Comparison of ENCODE assay signal across 20 cellular contexts in the genomic region with DNA sequence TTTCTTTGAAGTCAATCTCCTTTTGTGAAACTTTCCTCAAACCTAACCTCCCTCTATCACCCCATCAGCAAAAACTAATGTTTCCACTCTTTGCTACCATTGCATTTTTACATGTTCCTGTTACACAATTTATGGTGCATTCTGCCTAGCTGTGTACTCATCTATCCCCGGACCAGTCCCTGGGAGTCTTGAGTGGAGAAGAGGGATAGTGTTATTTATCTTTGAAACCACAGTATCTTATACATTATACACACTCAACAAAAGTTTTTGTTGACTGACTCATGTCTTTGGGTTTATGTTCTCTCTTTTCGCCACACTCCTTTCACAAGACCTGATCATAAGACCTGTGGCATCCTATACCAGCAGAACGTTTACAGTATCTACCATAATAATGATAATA. TPM values are rescaled to one million over a fixed set of nuclear protein-coding genes. Genes with fewer than 3 reads are reported as not detected.
DNase-seq lines count a peak whose midpoint lies in the region; ATAC-seq, FAIRE-seq and TF ChIP-seq lines count a peak whose summit lies in the region.
"Had no signal": no experiment of that assay in that cellular context is flagged by ENCODE, and none has a peak within 500 bp of the region (broad histone marks: within the 10 kb centered on the region; RNA-seq: fewer than 3 reads in every experiment).

No MANE protein-coding gene starts in this region.

- no peak overlapping the region for H3K4me3 Mint-ChIP-seq in activated CD4-positive, alpha-beta memory T cell treated with anti-CD3 and anti-CD28 coated beads for 36 hours
- no peak overlapping the region for H3K4me3 Mint-ChIP-seq in activated CD4-positive, alpha-beta memory T cell treated with anti-CD3 and anti-CD28 coated beads, Interleukin-2, amount 10 ng/mL, durations not matched to agents 7 days and 5 days
- H3K4me3 Mint-ChIP-seq in activated naive CD8-positive, alpha-beta T cell treated with anti-CD3 and anti-CD28 coated beads, Interleukin-2, amount 10 ng/mL, durations not matched to agents 7 days and 5 days, result no peak overlapping the region
- peak overlapping the region in 2 of 10 donors; percentile 4 to 26 for H3K4me3 Mint-ChIP-seq in naive thymus-derived CD8-positive, alpha-beta T cell
- H3K4me3 Mint-ChIP-seq: H9, neural crest cell had no signal

- H3K27ac Mint-ChIP-seq in activated CD4-positive, alpha-beta memory T cell treated with anti-CD3 and anti-CD28 coated beads for 36 hours, result peak overlapping the region; percentile 81
- H3K27ac Mint-ChIP-seq in activated CD4-positive, alpha-beta memory T cell treated with anti-CD3 and anti-CD28 coated beads, Interleukin-2, amount 10 ng/mL, durations not matched to agents 7 days and 5 days, result no peak overlapping the region
- H3K27ac Mint-ChIP-seq in activated naive CD8-positive, alpha-beta T cell treated with anti-CD3 and anti-CD28 coated beads, Interleukin-2, amount 10 ng/mL, durations not matched to agents 7 days and 5 days, result peak overlapping the region; percentile 30
- peak overlapping the region; percentile 8 to 83 (median 36) for H3K27ac Mint-ChIP-seq in naive thymus-derived CD8-positive, alpha-beta T cell
- H3K27ac Mint-ChIP-seq: H9 had no signal

- peaks cover 33% of the 10 kb centered on the region for H3K36me3 Mint-ChIP-seq in activated CD4-positive, alpha-beta memory T cell treated with anti-CD3 and anti-CD28 coated beads for 36 hours
- H3K36me3 Mint-ChIP-seq in activated CD4-positive, alpha-beta memory T cell treated with anti-CD3 and anti-CD28 coated beads, Interleukin-2, amount 10 ng/mL, durations not matched to agents 7 days and 5 days (ENCODE audit: low read depth), result peaks cover 58% of the 10 kb centered on the region
- H3K36me3 Mint-ChIP-seq in activated naive CD8-positive, alpha-beta T cell treated with anti-CD3 and anti-CD28 coated beads, Interleukin-2, amount 10 ng/mL, durations not matched to agents 7 days and 5 days, result peaks cover 36% of the 10 kb centered on the region
- peaks cover 0 to 27% (median 8%) of the 10 kb centered on the region in 3 donors for H3K36me3 Mint-ChIP-seq in naive thymus-derived CD8-positive, alpha-beta T cell

- no peak for ATAC-seq in activated naive CD8-positive, alpha-beta T cell treated with anti-CD3 and anti-CD28 coated beads, Interleukin-2, amount 10 ng/mL, durations not matched to agents 7 days and 5 days (ENCODE audit: low read depth)
- no peak for ATAC-seq in naive thymus-derived CD8-positive, alpha-beta T cell
- ATAC-seq in GM21717 (IDR thresholded peaks at IDR 0.05; ENCODE audit: unreplicated experiment), result no peak
- no peak for ATAC-seq in GM21619 (IDR thresholded peaks at IDR 0.05; ENCODE audit: unreplicated experiment)

- CTCF ChIA-PET in activated CD4-positive, alpha-beta memory T cell treated with anti-CD3 and anti-CD28 coated beads for 36 hours (lab: Charles Lee), result interaction anchor here (5.4 kb wide), 1 partner anchor 29 kb away, joined by 30 read pairs; no protein-coding TSS in a partner anchor
- CTCF ChIA-PET in activated CD4-positive, alpha-beta memory T cell treated with anti-CD3 and anti-CD28 coated beads, Interleukin-2, amount 10 ng/mL, durations not matched to agents 7 days and 5 days (lab: Charles Lee), result no interaction called here

- no peaks in the 10 kb centered on the region for H3K27me3 Mint-ChIP-seq in activated CD4-positive, alpha-beta memory T cell treated with anti-CD3 and anti-CD28 coated beads for 36 hours
- H3K27me3 Mint-ChIP-seq in activated CD4-positive, alpha-beta memory T cell treated with anti-CD3 and anti-CD28 coated beads, Interleukin-2, amount 10 ng/mL, durations not matched to agents 7 days and 5 days, result no peaks in the 10 kb centered on the region
- H3K27me3 Mint-ChIP-seq in activated naive CD8-positive, alpha-beta T cell treated with anti-CD3 and anti-CD28 coated beads, Interleukin-2, amount 10 ng/mL, durations not matched to agents 7 days and 5 days, result no peaks in the 10 kb centered on the region
- no peaks in the 10 kb centered on the region for H3K27me3 Mint-ChIP-seq in naive thymus-derived CD8-positive, alpha-beta T cell

- no peaks in the 10 kb centered on the region for H3K9me3 Mint-ChIP-seq in activated CD4-positive, alpha-beta memory T cell treated with anti-CD3 and anti-CD28 coated beads for 36 hours
- no peaks in the 10 kb centered on the region for H3K9me3 Mint-ChIP-seq in activated CD4-positive, alpha-beta memory T cell treated with anti-CD3 and anti-CD28 coated beads, Interleukin-2, amount 10 ng/mL, durations not matched to agents 7 days and 5 days
- H3K9me3 Mint-ChIP-seq in activated naive CD8-positive, alpha-beta T cell treated with anti-CD3 and anti-CD28 coated beads, Interleukin-2, amount 10 ng/mL, durations not matched to agents 7 days and 5 days, result no peaks in the 10 kb centered on the region
- no peaks in the 10 kb centered on the region for H3K9me3 Mint-ChIP-seq in naive thymus-derived CD8-positive, alpha-beta T cell
- H3K9me3 Mint-ChIP-seq: H9, neural crest cell had no signal

- no peak for FAIRE-seq in GM12891 (lab: Jason Lieb, UNC)
- FAIRE-seq: kidney had no signal

- no peak for DNase-seq in activated CD4-positive, alpha-beta memory T cell treated with anti-CD3 and anti-CD28 coated beads for 36 hours
- no peak for DNase-seq in activated CD4-positive, alpha-beta memory T cell treated with anti-CD3 and anti-CD28 coated beads, Interleukin-2, amount 10 ng/mL, durations not matched to agents 7 days and 5 days
- DNase-seq in GM12891 (ENCODE audit: insufficient read length, low spot score), result no peak
- no peak for DNase-seq in activated naive CD8-positive, alpha-beta T cell treated with anti-CD3 and anti-CD28 coated beads, Interleukin-2, amount 10 ng/mL, durations not matched to agents 7 days and 5 days
- DNase-seq in naive thymus-derived CD8-positive, alpha-beta T cell, result no peak
- no peak for DNase-seq in effector CD4-positive, alpha-beta T cell
- DNase-seq: activated CD4-positive, alpha-beta T cell treated with anti-CD3 and anti-CD28 coated beads for 48 hours; aorta; foreskin melanocyte; H9; hypothalamus; kidney; mesendoderm; NCI-H1930; NCI-H345; stimulated activated CD4-positive, alpha-beta T cell treated with anti-CD3 and anti-CD28 coated beads, Interleukin-12 subunit alpha, Interleukin-12 subunit beta, amount 100 ng/mL, for 4 hours; transverse colon had no signal

- peaks cover 89% of the 10 kb centered on the region for H3K4me1 Mint-ChIP-seq in activated CD4-positive, alpha-beta memory T cell treated with anti-CD3 and anti-CD28 coated beads for 36 hours (ENCODE audit: low read depth)
- peaks cover 71% of the 10 kb centered on the region for H3K4me1 Mint-ChIP-seq in activated CD4-positive, alpha-beta memory T cell treated with anti-CD3 and anti-CD28 coated beads, Interleukin-2, amount 10 ng/mL, durations not matched to agents 7 days and 5 days
- H3K4me1 Mint-ChIP-seq in activated naive CD8-positive, alpha-beta T cell treated with anti-CD3 and anti-CD28 coated beads, Interleukin-2, amount 10 ng/mL, durations not matched to agents 7 days and 5 days, result peaks cover 69% of the 10 kb centered on the region
- H3K4me1 Mint-ChIP-seq in naive thymus-derived CD8-positive, alpha-beta T cell, result peaks cover 38 to 94% (median 85%) of the 10 kb centered on the region in 4 donors

- intact Hi-C loops in activated CD4-positive, alpha-beta memory T cell treated with anti-CD3 and anti-CD28 coated beads for 36 hours (cut with micrococcal nuclease), result loop anchor here (1.0 kb wide), 1 partner anchor 15 kb away; no protein-coding TSS in a partner anchor

- POLR2A ChIA-PET in activated CD4-positive, alpha-beta memory T cell treated with anti-CD3 and anti-CD28 coated beads for 36 hours (lab: Charles Lee), result no interaction called here
- POLR2A ChIA-PET in activated CD4-positive, alpha-beta memory T cell treated with anti-CD3 and anti-CD28 coated beads, Interleukin-2, amount 10 ng/mL, durations not matched to agents 7 days and 5 days (lab: Charles Lee), result no interaction called here
- POLR2A ChIA-PET in activated naive CD8-positive, alpha-beta T cell treated with anti-CD3 and anti-CD28 coated beads, Interleukin-2, amount 10 ng/mL, durations not matched to agents 7 days and 5 days (lab: Charles Lee), result no interaction called here
- POLR2A ChIA-PET in naive thymus-derived CD8-positive, alpha-beta T cell (lab: Charles Lee), result interaction anchor here (0.7 kb wide), 1 partner anchor 10 kb away, joined by 5 read pairs; no protein-coding TSS in a partner anchor

- TF ChIP-seq POLR2A in GM12891 (IDR thresholded peaks at IDR 0.05; ENCODE audit: low read depth, low read length), result no peak

TF ChIP-seq in GM12891, 5 proteins besides CTCF, POLR2A, EP300 and RAD21:
- TF ChIP-seq POLR2AphosphoS5 (IDR thresholded peaks at IDR 0.05; ENCODE audit: low read depth, low read length) (0 out of 2 replicates have a peak, but pooled peaks have one; percentile 13), POU2F2 (IDR thresholded peaks at IDR 0.05; ENCODE audit: low read depth, low read length) (no peak)

RNA-seq across cellular contexts. Expression of a gene that starts 26.3 kb away (rescaled TPM):
- 100 to 1,000 TPM; 153 to 159 TPM for total RNA-seq in activated CD4-positive, alpha-beta memory T cell treated with anti-CD3 and anti-CD28 coated beads for 36 hours
- 100 to 1,000 TPM; 161 to 163 TPM for total RNA-seq in activated CD4-positive, alpha-beta memory T cell treated with anti-CD3 and anti-CD28 coated beads, Interleukin-2, amount 10 ng/mL, durations not matched to agents 7 days and 5 days
- 82.8 TPM for polyA plus RNA-seq in GM12891 (2012; ENCODE audit: low read depth, missing spikeins)
- 100 to 1,000 TPM; 121 to 122 TPM for total RNA-seq in activated naive CD8-positive, alpha-beta T cell treated with anti-CD3 and anti-CD28 coated beads, Interleukin-2, amount 10 ng/mL, durations not matched to agents 7 days and 5 days
- total RNA-seq in naive thymus-derived CD8-positive, alpha-beta T cell, result 100 to 1,000 TPM; 176 to 177 TPM
- 100 to 1,000 TPM; 175 to 220 (median 188) TPM for polyA plus RNA-seq in naive thymus-derived CD8-positive, alpha-beta T cell
